ENCODE assay signal across 1 cellular context in genomic region chr2:225010804-225011203, GRCh38.
A peak's percentile ranks its signal among the peaks of the same experiment; 100 is the strongest.
TF ChIP-seq lines count a peak whose summit lies in the region.

No MANE protein-coding gene starts in this region.

TF ChIP-seq in A549, 52 proteins besides CTCF, POLR2A, EP300 and RAD21 (continued from another document):
- TF ChIP-seq HOXA7 (CRISPR knock-in tag; IDR thresholded peaks at IDR 0.05): no peak
- no peak for TF ChIP-seq USF2 (IDR thresholded peaks at IDR 0.05)
- TF ChIP-seq CBX8 (IDR thresholded peaks at IDR 0.05): no peak
- TF ChIP-seq SREBF2 (IDR thresholded peaks at IDR 0.05): no peak
- TF ChIP-seq, protein P1, sequence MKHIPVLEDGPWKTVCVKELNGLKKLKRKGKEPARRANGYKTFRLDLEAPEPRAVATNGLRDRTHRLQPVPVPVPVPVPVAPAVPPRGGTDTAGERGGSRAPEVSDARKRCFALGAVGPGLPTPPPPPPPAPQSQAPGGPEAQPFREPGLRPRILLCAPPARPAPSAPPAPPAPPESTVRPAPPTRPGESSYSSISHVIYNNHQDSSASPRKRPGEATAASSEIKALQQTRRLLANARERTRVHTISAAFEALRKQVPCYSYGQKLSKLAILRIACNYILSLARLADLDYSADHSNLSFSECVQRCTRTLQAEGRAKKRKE (CRISPR knock-in tag; IDR thresholded peaks at IDR 0.05; ENCODE audit: low read depth): no peak
- TF ChIP-seq GATA3 (IDR thresholded peaks at IDR 0.05; ENCODE audit: borderline replicate concordance): peak; percentile 82; the same call in 1 of the 2 replicates
- no peak; a peak in 1 of 4 replicates for TF ChIP-seq CEBPB (IDR thresholded peaks at IDR 0.05)
- TF ChIP-seq PHF8 (IDR thresholded peaks at IDR 0.05; ENCODE audit: borderline replicate concordance, low read depth): no peak
- no peak for TF ChIP-seq CHD2 (IDR thresholded peaks at IDR 0.05; ENCODE audit: low read length, partially characterized antibody)
- TF ChIP-seq TP53 (CRISPR knock-in tag; IDR thresholded peaks at IDR 0.05): no peak
- no peak for TF ChIP-seq MAFK (IDR thresholded peaks at IDR 0.05; ENCODE audit: partially characterized antibody)
- no peak for TF ChIP-seq NPAS2 (CRISPR knock-in tag; IDR thresholded peaks at IDR 0.05; ENCODE audit: borderline replicate concordance)
- TF ChIP-seq ZNF302 (CRISPR knock-in tag; IDR thresholded peaks at IDR 0.05): no peak
- TF ChIP-seq JUN (IDR thresholded peaks at IDR 0.05): peak in 1 of 2 experiments; percentile 18; a peak in 1 of 5 replicates
- no peak for TF ChIP-seq POLR2AphosphoS2 (conservative IDR thresholded peaks at IDR 0.05; ENCODE audit: low read length)
- no peak for TF ChIP-seq RARB (CRISPR knock-in tag; IDR thresholded peaks at IDR 0.05)
- no peak for TF ChIP-seq SMC3 (IDR thresholded peaks at IDR 0.05)
- TF ChIP-seq ZFP36 (IDR thresholded peaks at IDR 0.05; ENCODE audit: borderline replicate concordance, partially characterized antibody): no peak
- no peak for TF ChIP-seq KDM5A (IDR thresholded peaks at IDR 0.05)
- TF ChIP-seq HDAC2 (IDR thresholded peaks at IDR 0.05): no peak
- no peak for TF ChIP-seq FOXS1 (CRISPR knock-in tag; IDR thresholded peaks at IDR 0.05)
- TF ChIP-seq MYC (IDR thresholded peaks at IDR 0.05; ENCODE audit: borderline replicate concordance, low read length): no peak
- TF ChIP-seq, protein P2, sequence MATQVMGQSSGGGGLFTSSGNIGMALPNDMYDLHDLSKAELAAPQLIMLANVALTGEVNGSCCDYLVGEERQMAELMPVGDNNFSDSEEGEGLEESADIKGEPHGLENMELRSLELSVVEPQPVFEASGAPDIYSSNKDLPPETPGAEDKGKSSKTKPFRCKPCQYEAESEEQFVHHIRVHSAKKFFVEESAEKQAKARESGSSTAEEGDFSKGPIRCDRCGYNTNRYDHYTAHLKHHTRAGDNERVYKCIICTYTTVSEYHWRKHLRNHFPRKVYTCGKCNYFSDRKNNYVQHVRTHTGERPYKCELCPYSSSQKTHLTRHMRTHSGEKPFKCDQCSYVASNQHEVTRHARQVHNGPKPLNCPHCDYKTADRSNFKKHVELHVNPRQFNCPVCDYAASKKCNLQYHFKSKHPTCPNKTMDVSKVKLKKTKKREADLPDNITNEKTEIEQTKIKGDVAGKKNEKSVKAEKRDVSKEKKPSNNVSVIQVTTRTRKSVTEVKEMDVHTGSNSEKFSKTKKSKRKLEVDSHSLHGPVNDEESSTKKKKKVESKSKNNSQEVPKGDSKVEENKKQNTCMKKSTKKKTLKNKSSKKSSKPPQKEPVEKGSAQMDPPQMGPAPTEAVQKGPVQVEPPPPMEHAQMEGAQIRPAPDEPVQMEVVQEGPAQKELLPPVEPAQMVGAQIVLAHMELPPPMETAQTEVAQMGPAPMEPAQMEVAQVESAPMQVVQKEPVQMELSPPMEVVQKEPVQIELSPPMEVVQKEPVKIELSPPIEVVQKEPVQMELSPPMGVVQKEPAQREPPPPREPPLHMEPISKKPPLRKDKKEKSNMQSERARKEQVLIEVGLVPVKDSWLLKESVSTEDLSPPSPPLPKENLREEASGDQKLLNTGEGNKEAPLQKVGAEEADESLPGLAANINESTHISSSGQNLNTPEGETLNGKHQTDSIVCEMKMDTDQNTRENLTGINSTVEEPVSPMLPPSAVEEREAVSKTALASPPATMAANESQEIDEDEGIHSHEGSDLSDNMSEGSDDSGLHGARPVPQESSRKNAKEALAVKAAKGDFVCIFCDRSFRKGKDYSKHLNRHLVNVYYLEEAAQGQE (IDR thresholded peaks at IDR 0.05): no peak
- TF ChIP-seq ESRRA (IDR thresholded peaks at IDR 0.05; ENCODE audit: borderline replicate concordance, low read length): no peak
- no peak for TF ChIP-seq TFCP2L1 (CRISPR knock-in tag; IDR thresholded peaks at IDR 0.05)
TF ChIP-seq in A549: peak in this region for 5.
